8 cellular contexts compared by ENCODE assay signal in the genomic region with DNA sequence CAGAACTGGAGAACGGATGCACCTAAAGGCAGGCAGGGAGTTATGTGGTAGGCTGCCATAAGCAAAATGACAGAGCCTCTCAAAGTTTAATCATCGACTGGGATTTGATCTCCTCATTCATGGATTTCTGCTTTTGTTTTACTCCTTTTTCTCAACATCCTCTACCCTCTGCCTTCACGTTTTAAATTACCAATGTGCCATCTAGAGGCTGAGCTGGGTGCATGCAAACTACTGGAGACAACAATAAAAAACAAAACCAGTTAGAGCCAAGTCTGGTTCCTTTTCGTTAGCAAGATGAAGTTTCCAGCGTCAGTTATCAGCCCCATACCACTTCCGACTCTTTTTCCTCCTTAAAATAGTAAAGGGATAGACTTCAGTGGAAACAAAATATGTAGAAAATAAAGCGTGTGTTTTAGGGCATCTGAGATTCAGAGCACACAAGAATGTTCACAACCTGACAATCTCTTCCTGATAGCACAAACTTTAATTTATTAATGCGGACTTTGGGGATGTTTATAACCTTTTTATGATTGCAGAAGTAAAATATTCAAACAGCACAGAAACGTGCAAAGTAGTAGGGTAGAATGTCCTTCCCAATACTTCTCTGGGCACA.
DNase-seq lines count a peak whose midpoint lies in the region; ATAC-seq and TF ChIP-seq lines count a peak whose summit lies in the region.

No MANE protein-coding gene starts in this region.

- H3K4me1 Mint-ChIP-seq in activated CD8-positive, alpha-beta memory T cell treated with anti-CD3 and anti-CD28 coated beads, Interleukin-2, amount 10 ng/mL, durations not matched to agents 7 days and 5 days = no peaks in the 10 kb centered on the region
- H3K4me1 Mint-ChIP-seq in activated naive CD8-positive, alpha-beta T cell treated with anti-CD3 and anti-CD28 coated beads for 36 hours = no peaks in the 10 kb centered on the region

- no peaks in the 10 kb centered on the region for H3K36me3 Mint-ChIP-seq in activated CD8-positive, alpha-beta memory T cell treated with anti-CD3 and anti-CD28 coated beads, Interleukin-2, amount 10 ng/mL, durations not matched to agents 7 days and 5 days
- H3K36me3 Mint-ChIP-seq in activated naive CD8-positive, alpha-beta T cell treated with anti-CD3 and anti-CD28 coated beads for 36 hours = no peaks in the 10 kb centered on the region

- H3K4me3 ChIP-seq in brain microvascular endothelial cell (ENCODE audit: low read depth, low read length) = no peak overlapping the region

- H3K36me3 ChIP-seq in brain microvascular endothelial cell (replicated peaks) = peaks cover 7% of the 10 kb centered on the region

- ATAC-seq in activated CD8-positive, alpha-beta memory T cell treated with anti-CD3 and anti-CD28 coated beads, Interleukin-2, amount 10 ng/mL, durations not matched to agents 7 days and 5 days = no peak
- ATAC-seq in HG02840 (IDR thresholded peaks at IDR 0.05; ENCODE audit: low FRiP score, unreplicated experiment) = no peak

- CTCF ChIA-PET in activated CD8-positive, alpha-beta memory T cell treated with anti-CD3 and anti-CD28 coated beads, Interleukin-2, amount 10 ng/mL, durations not matched to agents 7 days and 5 days (lab: Charles Lee) = no interaction called here

- in situ Hi-C loops in brain microvascular endothelial cell (cut with HindIII; ENCODE audit: low pct_ligation_motif_present, low sequenced_read_pairs) = no loop called here

- H3K27me3 Mint-ChIP-seq in activated CD8-positive, alpha-beta memory T cell treated with anti-CD3 and anti-CD28 coated beads, Interleukin-2, amount 10 ng/mL, durations not matched to agents 7 days and 5 days = no peaks in the 10 kb centered on the region
- no peaks in the 10 kb centered on the region for H3K27me3 Mint-ChIP-seq in activated naive CD8-positive, alpha-beta T cell treated with anti-CD3 and anti-CD28 coated beads for 36 hours

- peak; percentile 63 for TF ChIP-seq CTCF in brain microvascular endothelial cell (IDR thresholded peaks at IDR 0.05; ENCODE audit: low read depth, low read length, missing control alignments)

- H3K27ac ChIP-seq in brain microvascular endothelial cell = no peak overlapping the region

- DNase-seq in DMS53 treated with DMSO at 0.1 percent for 48 hours (lab: John Stamatoyannopoulos, UW; ENCODE audit: unreplicated experiment) (peak; percentile 46), NCI-H1092 (lab: John Stamatoyannopoulos, UW) (peak; percentile 2), brain microvascular endothelial cell (peak; percentile 16), middle frontal gyrus (ENCODE audit: extremely low spot score, low spot score) (peak; percentile 9)
- DNase-seq in activated CD8-positive, alpha-beta memory T cell treated with anti-CD3 and anti-CD28 coated beads, Interleukin-2, amount 10 ng/mL, durations not matched to agents 7 days and 5 days = no peak
- DNase-seq in activated naive CD8-positive, alpha-beta T cell treated with anti-CD3 and anti-CD28 coated beads for 36 hours = no peak
- DNase-seq in activated effector memory CD4-positive, alpha-beta T cell treated with anti-CD3 and anti-CD28 coated beads, Interleukin-2, amount 50 U/mL, for 16 hours = no peak

- peaks cover 9% of the 10 kb centered on the region for H3K9me3 Mint-ChIP-seq in activated CD8-positive, alpha-beta memory T cell treated with anti-CD3 and anti-CD28 coated beads, Interleukin-2, amount 10 ng/mL, durations not matched to agents 7 days and 5 days (ENCODE audit: low read depth)
- H3K9me3 Mint-ChIP-seq in activated naive CD8-positive, alpha-beta T cell treated with anti-CD3 and anti-CD28 coated beads for 36 hours = no peaks in the 10 kb centered on the region

- H3K27ac Mint-ChIP-seq in activated CD8-positive, alpha-beta memory T cell treated with anti-CD3 and anti-CD28 coated beads, Interleukin-2, amount 10 ng/mL, durations not matched to agents 7 days and 5 days = no peak overlapping the region
- H3K27ac Mint-ChIP-seq in activated naive CD8-positive, alpha-beta T cell treated with anti-CD3 and anti-CD28 coated beads for 36 hours = no peak overlapping the region

- H3K27me3 ChIP-seq in brain microvascular endothelial cell (replicated peaks) = no peaks in the 10 kb centered on the region

- no peak overlapping the region for H3K4me3 Mint-ChIP-seq in activated CD8-positive, alpha-beta memory T cell treated with anti-CD3 and anti-CD28 coated beads, Interleukin-2, amount 10 ng/mL, durations not matched to agents 7 days and 5 days
- H3K4me3 Mint-ChIP-seq in activated naive CD8-positive, alpha-beta T cell treated with anti-CD3 and anti-CD28 coated beads for 36 hours = no peak overlapping the region

Comparison
In these comparisons a context has a peak if more than half of its experiments do, and no peak if none do; other contexts are left out.
1. DNase-seq: peak in DMS53 treated with DMSO at 0.1 percent for 48 hours (single experiment), NCI-H1092 (single experiment), brain microvascular endothelial cell (single experiment) and middle frontal gyrus (single experiment); none in activated CD8-positive, alpha-beta memory T cell treated with anti-CD3 and anti-CD28 coated beads, Interleukin-2, amount 10 ng/mL, durations not matched to agents 7 days and 5 days (single experiment), activated naive CD8-positive, alpha-beta T cell treated with anti-CD3 and anti-CD28 coated beads for 36 hours (single experiment) and activated effector memory CD4-positive, alpha-beta T cell treated with anti-CD3 and anti-CD28 coated beads, Interleukin-2, amount 50 U/mL, for 16 hours (single experiment).